9 cellular contexts compared by ENCODE assay signal in genomic region chr3:153159771-153160397, GRCh38. TPM values are rescaled to one million over a fixed set of nuclear protein-coding genes. Genes with fewer than 3 reads are reported as not detected.
DNase-seq lines count a peak whose midpoint lies in the region; ATAC-seq, FAIRE-seq and TF ChIP-seq lines count a peak whose summit lies in the region.
"Had no signal": no experiment of that assay in that cellular context is flagged by ENCODE, and none has a peak within 500 bp of the region (broad histone marks: within the 10 kb centered on the region; RNA-seq: fewer than 3 reads in every experiment).

No MANE protein-coding gene starts in this region.

- no peaks in the 10 kb centered on the region for H3K9me3 ChIP-seq in heart left ventricle
- no peaks in the 10 kb centered on the region for H3K9me3 ChIP-seq in mononuclear cell (ENCODE audit: low read depth, low read length)
- no peaks in the 10 kb centered on the region for H3K9me3 ChIP-seq in uterus

- ATAC-seq in heart left ventricle: no peak
- ATAC-seq in HG02678 (IDR thresholded peaks at IDR 0.05; ENCODE audit: unreplicated experiment): no peak

- TF ChIP-seq CTCF in heart left ventricle (IDR thresholded peaks at IDR 0.05) (no peak), bronchial epithelial cell (IDR thresholded peaks at IDR 0.05; ENCODE audit: insufficient read depth, low read length, severe bottlenecking) (no peak), uterus (IDR thresholded peaks at IDR 0.05) (no peak), GM20000 (IDR thresholded peaks at IDR 0.05; ENCODE audit: extremely low read depth, missing control alignments) (no peak)

- DNase-seq in heart left ventricle (no peak), cardiac septum (ENCODE audit: low spot score) (no peak), bronchial epithelial cell (ENCODE audit: low read depth) (no peak), uterus (no peak), NCI-H446 treated with DMSO at 0.1 percent for 48 hours (lab: John Stamatoyannopoulos, UW) (no peak), GM20000 (ENCODE audit: low spot score) (no peak)

- no peak for FAIRE-seq in bronchial epithelial cell (lab: Jason Lieb, UNC)
- FAIRE-seq: G401.6 had no signal

- intact Hi-C loops in heart left ventricle (cut with DNase I) (loop anchor here in 8 of 10 donors (5.0 to 10.0 kb wide), 12 partner anchors 62 to 607 kb away; no protein-coding TSS in a partner anchor), cardiac septum (cut with DNase I) (loop anchor here (5.0 to 10.0 kb wide), 3 partner anchors 118 to 465 kb away; no protein-coding TSS in a partner anchor), uterus (cut with DNase I; ENCODE audit: low total_unique reads) (no loop called here)

- H3K27ac ChIP-seq in heart left ventricle (peak overlapping the region in 11 of 12 donors; percentile 76 to 98 (median 89)), uterus (peak overlapping the region; percentile 92 to 93)

- H3K4me3 ChIP-seq in heart left ventricle: peak overlapping the region in 11 of 12 donors; percentile 44 to 98 (median 81)
- H3K4me3 ChIP-seq in bronchial epithelial cell (ENCODE audit: low read depth, low read length): peak overlapping the region; percentile 44
- peak overlapping the region; percentile 95 for H3K4me3 ChIP-seq in mononuclear cell (ENCODE audit: low read length)
- H3K4me3 ChIP-seq in uterus: peak overlapping the region; percentile 56 to 78

- H3K27me3 ChIP-seq in heart left ventricle: no peaks in the 10 kb centered on the region
- H3K27me3 ChIP-seq in bronchial epithelial cell (ENCODE audit: control insufficient read depth, insufficient read depth, low read length): no peaks in the 10 kb centered on the region
- no peaks in the 10 kb centered on the region for H3K27me3 ChIP-seq in mononuclear cell (ENCODE audit: insufficient read depth, low read length)
- H3K27me3 ChIP-seq in uterus: no peaks in the 10 kb centered on the region

- WGBS in heart left ventricle, 4 donors: 84 to 89% (median 86%) methylated on average over 9 of the region's 9 CpGs

- H3K4me1 ChIP-seq in heart left ventricle: peaks cover 0 to 21% (median 12%) of the 10 kb centered on the region in 12 donors
- H3K4me1 ChIP-seq in mononuclear cell (ENCODE audit: insufficient read depth, low read length): peaks cover 24% of the 10 kb centered on the region
- H3K4me1 ChIP-seq in uterus: no peaks in the 10 kb centered on the region

- TF ChIP-seq POLR2A in heart left ventricle (IDR thresholded peaks at IDR 0.05) (no peak), uterus (IDR thresholded peaks at IDR 0.05) (no peak)

- H3K36me3 ChIP-seq in heart left ventricle (peaks cover 0 to 7% (median 0%) of the 10 kb centered on the region in 9 donors), bronchial epithelial cell (ENCODE audit: control insufficient read depth, insufficient read depth, low read length) (no peaks in the 10 kb centered on the region), uterus (no peaks in the 10 kb centered on the region)

RNA-seq across cellular contexts. Expression of gene RAP2B, which starts 2.1 kb away (rescaled TPM):
- total RNA-seq in heart left ventricle (10 to 100 TPM in 2 of 9 donors, 1 to 10 TPM in 7; 2.4 to 23.8 (median 3.8) TPM), cardiac septum (4.7 TPM), bronchial epithelial cell (17.2 and 29.0 TPM in 2 replicates), mononuclear cell (30.3 TPM), uterus (10 to 100 TPM in 1 of 4 donors, 1 to 10 TPM in 3; 1.8 to 20.5 (median 8.6) TPM)
- 1 to 10 TPM in 1 of 2 donors, under 1 TPM in 1; 0.99 to 1.5 TPM for polyA plus RNA-seq in heart left ventricle

Comparison
In these comparisons a context has a peak if more than half of its experiments do, and no peak if none do; other contexts are left out.
1. H3K4me3 ChIP-seq: peak in every context shown above with its lines; median percentile 95 in mononuclear cell; 81 in heart left ventricle; 67 in uterus; 44 in bronchial epithelial cell.